Comparison of ENCODE assay signal across 9 cellular contexts in the genomic region with DNA sequence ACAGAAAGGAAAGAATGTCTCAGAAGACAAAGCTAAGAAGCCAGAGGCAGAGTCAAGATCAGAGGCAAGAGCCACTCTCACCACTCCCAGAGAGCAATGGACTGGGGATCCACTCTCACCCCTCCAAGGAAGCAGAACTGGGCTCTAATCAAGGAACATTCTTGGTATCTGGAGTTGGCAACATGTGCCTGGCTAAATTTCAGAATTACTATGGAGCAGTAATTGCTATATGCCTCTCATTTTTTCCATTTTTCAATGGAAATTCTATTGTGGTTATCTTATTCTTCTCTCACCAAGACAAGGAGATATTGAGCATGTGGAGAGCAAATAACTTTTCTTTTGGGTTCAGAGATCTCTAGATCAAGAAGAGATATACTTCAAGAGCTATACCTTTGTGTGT. TPM values are rescaled to one million over a fixed set of nuclear protein-coding genes. Genes with fewer than 3 reads are reported as not detected.
"Had no signal": no experiment of that assay in that cellular context is flagged by ENCODE, and none has a peak within 500 bp of the region (broad histone marks: within the 10 kb centered on the region; RNA-seq: fewer than 3 reads in every experiment).

No MANE protein-coding gene starts in this region.

- H3K9ac ChIP-seq: KMS-11 had no signal

- H3K36me3 Mint-ChIP-seq: IgD-negative memory B cell had no signal

- ATAC-seq: HepG2 had no signal

- H3K27ac ChIP-seq: HL-60, KMS-11 had no signal

- H3K4me1 Mint-ChIP-seq: IgD-negative memory B cell had no signal

- FAIRE-seq: HepG2, HTR-8/SVneo had no signal

- H3K4me2 ChIP-seq: KMS-11 had no signal

- H3K4me3 Mint-ChIP-seq: IgD-negative memory B cell had no signal

- DNase-seq: IMR-90, KBM-7, KG1 had no signal

- H3K27ac Mint-ChIP-seq: IgD-negative memory B cell had no signal

RNA-seq across cellular contexts. Expression of gene MASP1, which starts 22.1 kb away (rescaled TPM):
- total RNA-seq: HT-29 had no signal
- polyA plus RNA-seq: IgD-negative memory B cell had no signal
